ENCODE assay signal across 15 cellular contexts in genomic region chr2:180012523-180012922, GRCh38. TPM values are rescaled to one million over a fixed set of nuclear protein-coding genes. Genes with fewer than 3 reads are reported as not detected.
A peak's percentile ranks its signal among the peaks of the same experiment; 100 is the strongest.
DNase-seq lines count a peak whose midpoint lies in the region; ATAC-seq lines count a peak whose summit lies in the region.
"Had no signal": no experiment of that assay in that cellular context is flagged by ENCODE, and none has a peak within 500 bp of the region (broad histone marks: within the 10 kb centered on the region; RNA-seq: fewer than 3 reads in every experiment).

No MANE protein-coding gene starts in this region.

- CTCF ChIA-PET in CD4-positive, alpha-beta memory T cell (lab: Charles Lee; ENCODE audit: partially characterized antibody), result no interaction called here

- H3K4me3 ChIP-seq in GM23248, result peak overlapping the region; percentile 20
- H3K4me3 ChIP-seq in CD4-positive, alpha-beta memory T cell (ENCODE audit: low read length in 2 of 2), result no peak overlapping the region

- H3K27me3 Mint-ChIP-seq in activated T-helper 17 cell treated with anti-CD3 and anti-CD28 coated beads, Interleukin-2, amount 50 U/mL, for 72 hours, result peaks cover 7% of the 10 kb centered on the region
- H3K27me3 Mint-ChIP-seq in CD4-positive, alpha-beta memory T cell, result peaks cover 0 to 6% of the 10 kb centered on the region in 2 donors

- H3K36me3 Mint-ChIP-seq in activated T-helper 17 cell treated with anti-CD3 and anti-CD28 coated beads, Interleukin-2, amount 50 U/mL, for 72 hours (ENCODE audit: low read depth), result no peaks in the 10 kb centered on the region
- no peaks in the 10 kb centered on the region for H3K36me3 Mint-ChIP-seq in CD4-positive, alpha-beta memory T cell
- H3K36me3 Mint-ChIP-seq: CD8-positive, alpha-beta T cell had no signal

- H2AFZ ChIP-seq in GM23248, result no peak overlapping the region

- intact Hi-C loops in CD4-positive, alpha-beta memory T cell (cut with micrococcal nuclease), result no loop called here

- peak overlapping the region; percentile 15 for H3K27ac ChIP-seq in GM23248
- H3K27ac ChIP-seq in CD4-positive, alpha-beta memory T cell (ENCODE audit: low read depth, low read length), result no peak overlapping the region

- no peaks in the 10 kb centered on the region for H3K79me2 ChIP-seq in GM23248 (ENCODE audit: insufficient read depth)

- H3K4me2 ChIP-seq in GM23248 (ENCODE audit: unreplicated experiment), result peak overlapping the region; percentile 39

- DNase-seq in AG08395 (ENCODE audit: low spot score) (peak; percentile 47), GM23248 (peak; percentile 91), fibroblast of the conjunctiva (ENCODE audit: low read depth) (peak; percentile 45), ureter (ENCODE audit: low spot score) (no peak), DMS 273 (lab: John Stamatoyannopoulos, UW; ENCODE audit: unreplicated experiment) (no peak), activated gamma-delta T cell (lab: John Stamatoyannopoulos, UW) (no peak)
- DNase-seq in CD4-positive, alpha-beta memory T cell, result no peak
- DNase-seq: activated CD8-positive, alpha-beta T cell treated with anti-CD3 and anti-CD28 coated beads for 36 hours; activated naive CD4-positive, alpha-beta T cell treated with Interleukin-2 at 50 U/mL for 16 hours; CD8-positive, alpha-beta T cell; kidney glomerular epithelial cell; substantia nigra; T-helper 17 cell had no signal

- WGBS in GM23248 (ENCODE audit: low coverage in 1 of 2, low lambda C conversion rate in 2 of 2, missing lambda C conversion rate in 2 of 2), 2 experiments, result 1 to 3% methylated on average over 4 of the region's 4 CpGs

- no peaks in the 10 kb centered on the region for H3K4me1 Mint-ChIP-seq in activated T-helper 17 cell treated with anti-CD3 and anti-CD28 coated beads, Interleukin-2, amount 50 U/mL, for 72 hours
- H3K4me1 Mint-ChIP-seq in CD4-positive, alpha-beta memory T cell, result peaks cover 0 to under 1% (median 0%) of the 10 kb centered on the region in 4 donors
- H3K4me1 Mint-ChIP-seq: T-helper 17 cell had no signal

- peaks cover 24% of the 10 kb centered on the region for H3F3A ChIP-seq in GM23248 (ENCODE audit: insufficient read depth)

- no peak overlapping the region for H3K9ac ChIP-seq in GM23248

- H4K20me1 ChIP-seq in GM23248 (ENCODE audit: insufficient read depth), result no peaks in the 10 kb centered on the region

- H3K4me3 Mint-ChIP-seq in activated T-helper 17 cell treated with anti-CD3 and anti-CD28 coated beads, Interleukin-2, amount 50 U/mL, for 72 hours, result no peak overlapping the region
- H3K4me3 Mint-ChIP-seq in CD4-positive, alpha-beta memory T cell, result no peak overlapping the region
- H3K4me3 Mint-ChIP-seq: activated CD8-positive, alpha-beta T cell treated with anti-CD3 and anti-CD28 coated beads for 36 hours; CD8-positive, alpha-beta T cell; T-helper 17 cell had no signal

- ATAC-seq in activated T-helper 17 cell treated with anti-CD3 and anti-CD28 coated beads, Interleukin-2, amount 50 U/mL, for 72 hours (replicated peaks), result peak; percentile 86
- ATAC-seq: activated CD8-positive, alpha-beta T cell treated with anti-CD3 and anti-CD28 coated beads for 36 hours; CD8-positive, alpha-beta T cell; sciatic nerve; T-helper 17 cell had no signal

- H3K36me3 ChIP-seq in GM23248 (ENCODE audit: low read depth), result no peaks in the 10 kb centered on the region
- no peaks in the 10 kb centered on the region for H3K36me3 ChIP-seq in CD4-positive, alpha-beta memory T cell (ENCODE audit: insufficient read depth, low read length)

- no peak overlapping the region for H3K27ac Mint-ChIP-seq in activated T-helper 17 cell treated with anti-CD3 and anti-CD28 coated beads, Interleukin-2, amount 50 U/mL, for 72 hours
- no peak overlapping the region for H3K27ac Mint-ChIP-seq in CD4-positive, alpha-beta memory T cell
- H3K27ac Mint-ChIP-seq: activated CD8-positive, alpha-beta T cell treated with anti-CD3 and anti-CD28 coated beads for 36 hours; CD8-positive, alpha-beta T cell; T-helper 17 cell had no signal

- H3K9me3 ChIP-seq in GM23248 (ENCODE audit: low read depth), result no peaks in the 10 kb centered on the region
- no peaks in the 10 kb centered on the region for H3K9me3 ChIP-seq in CD4-positive, alpha-beta memory T cell (ENCODE audit: control insufficient read depth in 1 of 2, low read length in 2 of 2)

- in situ Hi-C loops in GM23248 (cut with MboI), result no loop called here

- H3K4me1 ChIP-seq in GM23248 (ENCODE audit: insufficient read depth), result peaks cover 34% of the 10 kb centered on the region
- H3K4me1 ChIP-seq in CD4-positive, alpha-beta memory T cell (ENCODE audit: insufficient read depth, low read length), result no peaks in the 10 kb centered on the region

- H3K9me2 ChIP-seq in GM23248 (ENCODE audit: insufficient read depth), result no peaks in the 10 kb centered on the region

- no peaks in the 10 kb centered on the region for H3K27me3 ChIP-seq in GM23248 (replicated peaks; ENCODE audit: insufficient read depth)
- no peaks in the 10 kb centered on the region for H3K27me3 ChIP-seq in CD4-positive, alpha-beta memory T cell (ENCODE audit: insufficient read depth, low read length)

- H3K9me3 Mint-ChIP-seq in activated T-helper 17 cell treated with anti-CD3 and anti-CD28 coated beads, Interleukin-2, amount 50 U/mL, for 72 hours, result no peaks in the 10 kb centered on the region
- H3K9me3 Mint-ChIP-seq in CD4-positive, alpha-beta memory T cell, result no peaks in the 10 kb centered on the region
- H3K9me3 Mint-ChIP-seq: activated CD8-positive, alpha-beta T cell treated with anti-CD3 and anti-CD28 coated beads for 36 hours; CD8-positive, alpha-beta T cell had no signal

- POLR2A ChIA-PET in CD4-positive, alpha-beta memory T cell (lab: Charles Lee; ENCODE audit: partially characterized antibody), result no interaction called here

RNA-seq across cellular contexts. Expression of gene CWC22, which starts 5.4 kb away (rescaled TPM):
- 12.4 and 17.3 TPM in 2 replicates for total RNA-seq in GM23248 (2014; rRNA removed; shearing (Covaris generic))
- polyA plus RNA-seq in GM23248 (2016; fragmentation: Nextera tagmentation; extraction: Ambion mirVana), result 21.0 and 21.6 TPM in 2 replicates
- 10 to 100 TPM; 21.5 to 24.2 TPM for total RNA-seq in activated T-helper 17 cell treated with anti-CD3 and anti-CD28 coated beads, Interleukin-2, amount 50 U/mL, for 72 hours
- total RNA-seq in ureter, result 22.3 TPM
- total RNA-seq in CD4-positive, alpha-beta memory T cell, result 10 to 100 TPM; 28.9 to 31.1 TPM
- polyA plus RNA-seq in CD4-positive, alpha-beta memory T cell, result 10 to 100 TPM; 18.1 to 27.5 TPM

Comparison
In these comparisons a context has a peak if more than half of its experiments do, and no peak if none do; other contexts are left out.
1. DNase-seq: peak in AG08395 (single experiment), GM23248 (single experiment) and fibroblast of the conjunctiva (single experiment); none in ureter (single experiment), DMS 273 (single experiment), CD4-positive, alpha-beta memory T cell (0 of 5) and activated gamma-delta T cell (single experiment).